19 cellular contexts compared by ENCODE assay signal in the genomic region with DNA sequence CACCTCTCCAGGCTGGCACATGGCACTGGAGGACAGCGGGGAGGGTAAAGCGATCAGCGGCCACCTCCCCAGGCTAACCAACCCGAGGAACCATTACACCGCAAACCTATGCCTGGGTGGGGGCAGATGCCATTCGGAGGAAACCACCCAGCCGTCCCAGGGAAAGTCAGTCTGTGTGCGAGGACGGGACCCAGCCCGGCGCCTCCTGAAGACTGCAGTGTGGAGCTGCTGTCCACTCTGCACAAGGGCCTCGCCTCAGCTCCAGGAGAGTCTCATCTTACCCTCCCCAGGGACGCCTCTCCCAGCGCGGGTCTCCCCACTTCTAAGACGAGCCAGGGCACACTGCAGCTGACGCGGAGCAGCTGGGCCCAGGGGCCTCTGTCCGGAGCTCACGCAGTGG. TPM values are rescaled to one million over a fixed set of nuclear protein-coding genes. Genes with fewer than 3 reads are reported as not detected.
DNase-seq lines count a peak whose midpoint lies in the region; FAIRE-seq and TF ChIP-seq lines count a peak whose summit lies in the region.
"Had no signal": no experiment of that assay in that cellular context is flagged by ENCODE, and none has a peak within 500 bp of the region (broad histone marks: within the 10 kb centered on the region; RNA-seq: fewer than 3 reads in every experiment).

No MANE protein-coding gene starts in this region.

- TF ChIP-seq CTCF in kidney (IDR thresholded peaks at IDR 0.05; ENCODE audit: borderline replicate concordance, extremely low read depth, insufficient read depth), result no peak

- peak overlapping the region; percentile 65 for H3K27ac Mint-ChIP-seq in activated naive CD4-positive, alpha-beta T cell treated with anti-CD3 and anti-CD28 coated beads, Interleukin-2, amount 50 U/mL, for 24 hours
- H3K27ac Mint-ChIP-seq in activated CD4-positive, alpha-beta memory T cell treated with anti-CD3 and anti-CD28 coated beads for 36 hours, result peak overlapping the region; percentile 35
- H3K27ac Mint-ChIP-seq: type B pancreatic cell had no signal

- CTCF ChIA-PET in activated CD4-positive, alpha-beta memory T cell treated with anti-CD3 and anti-CD28 coated beads for 36 hours (lab: Charles Lee), result interaction anchor here (2.0 kb wide), 1 partner anchor 198 kb away, joined by 8 read pairs; no protein-coding TSS in a partner anchor

- peaks cover 52% of the 10 kb centered on the region for H3K4me1 Mint-ChIP-seq in activated naive CD4-positive, alpha-beta T cell treated with anti-CD3 and anti-CD28 coated beads, Interleukin-2, amount 50 U/mL, for 24 hours
- H3K4me1 Mint-ChIP-seq in activated CD4-positive, alpha-beta memory T cell treated with anti-CD3 and anti-CD28 coated beads for 36 hours (ENCODE audit: low read depth), result peaks cover 51% of the 10 kb centered on the region

- DNase-seq in activated naive CD4-positive, alpha-beta T cell treated with anti-CD3 and anti-CD28 coated beads, Interleukin-2, amount 50 U/mL, for 16 hours, result no peak
- no peak for DNase-seq in activated CD4-positive, alpha-beta memory T cell treated with anti-CD3 and anti-CD28 coated beads for 36 hours
- peak; percentile 71 for DNase-seq in kidney
- DNase-seq in substantia nigra (lab: John Stamatoyannopoulos, UW), result no peak
- DNase-seq in cerebellar nuclear complex (lab: John Stamatoyannopoulos, UW), result no peak
- DNase-seq in hypothalamus (lab: John Stamatoyannopoulos, UW), result no peak
- DNase-seq in SW480 (ENCODE audit: low spot score), result no peak
- DNase-seq: activated T-cell treated with anti-CD3 and anti-CD28 coated beads for 4 hours; cortex of kidney; DMS153; NCI-H187; NCI-H526; PC-9; stimulated activated CD4-positive, alpha-beta T cell treated with anti-CD3 and anti-CD28 coated beads, Interleukin-2, amount 100 ng/mL, for 24 hours; WERI-Rb-1 had no signal

- POLR2A ChIA-PET in activated CD4-positive, alpha-beta memory T cell treated with anti-CD3 and anti-CD28 coated beads for 36 hours (lab: Charles Lee), result no interaction called here

- no peak for FAIRE-seq in kidney (lab: Jason Lieb, UNC)
- FAIRE-seq: astrocyte had no signal

- H3K4me3 Mint-ChIP-seq in activated naive CD4-positive, alpha-beta T cell treated with anti-CD3 and anti-CD28 coated beads, Interleukin-2, amount 50 U/mL, for 24 hours, result peak overlapping the region; percentile 23
- H3K4me3 Mint-ChIP-seq in activated CD4-positive, alpha-beta memory T cell treated with anti-CD3 and anti-CD28 coated beads for 36 hours, result no peak overlapping the region
- H3K4me3 Mint-ChIP-seq: type B pancreatic cell had no signal

- peaks cover 0 to 9% of the 10 kb centered on the region in 2 donors for H3K4me1 ChIP-seq in kidney (ENCODE audit: control insufficient read depth in 1 of 2, insufficient read depth in 1 of 2, low read depth in 1 of 2, low read length in 2 of 2)

- intact Hi-C loops in activated CD4-positive, alpha-beta memory T cell treated with anti-CD3 and anti-CD28 coated beads for 36 hours (cut with micrococcal nuclease), result no loop called here
- intact Hi-C loops in kidney (cut with DNase I), result no loop called here

- H3K9ac ChIP-seq in kidney (ENCODE audit: low read length in 2 of 2), result no peak overlapping the region

- peaks cover 7 to 10% of the 10 kb centered on the region in 2 donors for H3K36me3 ChIP-seq in kidney (ENCODE audit: control insufficient read depth in 1 of 2, insufficient read depth in 2 of 2, low read length in 2 of 2)

- H3K9me3 ChIP-seq in kidney (ENCODE audit: control insufficient read depth in 1 of 2, low read length in 2 of 2), result no peaks in the 10 kb centered on the region
- H3K9me3 ChIP-seq: esophagus muscularis mucosa had no signal

- no peaks in the 10 kb centered on the region for H3K27me3 Mint-ChIP-seq in activated naive CD4-positive, alpha-beta T cell treated with anti-CD3 and anti-CD28 coated beads, Interleukin-2, amount 50 U/mL, for 24 hours
- no peaks in the 10 kb centered on the region for H3K27me3 Mint-ChIP-seq in activated CD4-positive, alpha-beta memory T cell treated with anti-CD3 and anti-CD28 coated beads for 36 hours
- H3K27me3 Mint-ChIP-seq: type B pancreatic cell had no signal

- no peak overlapping the region for H3K27ac ChIP-seq in kidney (ENCODE audit: low read depth in 2 of 2, low read length in 2 of 2)
- H3K27ac ChIP-seq in substantia nigra (ENCODE audit: low read depth, low read length, poor library complexity, severe bottlenecking), result peak overlapping the region; percentile 21
- H3K27ac ChIP-seq: PC-9, WERI-Rb-1 had no signal

- H3K4me3 ChIP-seq in kidney (ENCODE audit: low read length in 2 of 2), result no peak overlapping the region
- H3K4me3 ChIP-seq: esophagus muscularis mucosa, PC-9 had no signal

- H3K9me3 Mint-ChIP-seq in activated naive CD4-positive, alpha-beta T cell treated with anti-CD3 and anti-CD28 coated beads, Interleukin-2, amount 50 U/mL, for 24 hours, result no peaks in the 10 kb centered on the region
- no peaks in the 10 kb centered on the region for H3K9me3 Mint-ChIP-seq in activated CD4-positive, alpha-beta memory T cell treated with anti-CD3 and anti-CD28 coated beads for 36 hours
- H3K9me3 Mint-ChIP-seq: type B pancreatic cell had no signal

- no peaks in the 10 kb centered on the region for H3K36me3 Mint-ChIP-seq in activated naive CD4-positive, alpha-beta T cell treated with anti-CD3 and anti-CD28 coated beads, Interleukin-2, amount 50 U/mL, for 24 hours
- peaks cover 25% of the 10 kb centered on the region for H3K36me3 Mint-ChIP-seq in activated CD4-positive, alpha-beta memory T cell treated with anti-CD3 and anti-CD28 coated beads for 36 hours

RNA-seq across cellular contexts. Expression of gene SLC38A10, which starts 8.0 kb away (rescaled TPM):
- total RNA-seq in activated CD4-positive, alpha-beta memory T cell treated with anti-CD3 and anti-CD28 coated beads for 36 hours, result 10 to 100 TPM; 60.7 to 60.9 TPM
- total RNA-seq in kidney, result 89.7 TPM
- polyA plus RNA-seq in kidney (ENCODE audit: insufficient read depth, low read depth, low replicate concordance), result 72.7 TPM

RNA-seq across cellular contexts. Expression of gene NDUFAF8, which starts 48.0 kb away (rescaled TPM):
- 10 to 100 TPM; 49.8 to 55.9 TPM for total RNA-seq in activated CD4-positive, alpha-beta memory T cell treated with anti-CD3 and anti-CD28 coated beads for 36 hours
- total RNA-seq in kidney, result 38.6 TPM
- polyA plus RNA-seq in kidney (ENCODE audit: insufficient read depth, low read depth, low replicate concordance), result 134 TPM

RNA-seq across cellular contexts. Expression of gene TEPSIN, which starts 48.3 kb away (rescaled TPM):
- total RNA-seq in activated CD4-positive, alpha-beta memory T cell treated with anti-CD3 and anti-CD28 coated beads for 36 hours, result 10 to 100 TPM; 20.0 to 24.6 TPM
- 42.8 TPM for total RNA-seq in kidney
- polyA plus RNA-seq in kidney (ENCODE audit: insufficient read depth, low read depth, low replicate concordance), result 13.9 TPM
